9 cellular contexts compared by ENCODE assay signal in the genomic region with DNA sequence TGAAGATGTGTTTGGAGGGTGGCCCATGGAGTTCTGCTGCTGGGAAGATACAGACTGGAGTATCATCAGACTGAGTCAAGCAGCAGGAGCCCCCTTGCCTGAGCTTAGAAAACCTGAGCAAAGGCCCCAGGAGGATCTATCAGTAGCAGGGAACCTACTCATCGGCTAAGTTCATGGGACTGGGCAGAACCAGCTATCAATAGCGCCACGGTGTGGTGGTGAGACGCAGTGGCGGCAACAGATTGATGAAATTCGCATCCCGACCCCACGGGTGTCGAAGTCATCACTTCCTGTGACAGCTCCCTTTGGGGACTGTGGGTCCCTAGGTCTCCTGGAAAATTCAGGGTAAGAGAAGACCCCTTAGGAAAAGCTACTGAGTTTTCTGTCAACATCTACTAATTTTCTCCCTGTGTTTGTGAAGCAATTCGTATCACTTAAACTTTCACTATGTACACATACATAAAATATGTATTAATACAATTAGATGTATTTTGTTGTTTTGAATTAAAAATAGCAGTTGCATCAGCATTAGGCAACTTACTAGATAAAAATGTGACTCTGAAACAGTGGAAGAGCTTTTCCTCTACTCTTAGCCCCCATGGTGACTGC. TPM values are rescaled to one million over a fixed set of nuclear protein-coding genes. Genes with fewer than 3 reads are reported as not detected.
DNase-seq lines count a peak whose midpoint lies in the region; ATAC-seq and TF ChIP-seq lines count a peak whose summit lies in the region.
"Had no signal": no experiment of that assay in that cellular context is flagged by ENCODE, and none has a peak within 500 bp of the region (broad histone marks: within the 10 kb centered on the region; RNA-seq: fewer than 3 reads in every experiment).

No MANE protein-coding gene starts in this region.

- no peak for ATAC-seq in HG02938 (IDR thresholded peaks at IDR 0.05; ENCODE audit: unreplicated experiment)
- ATAC-seq in omental fat pad (ENCODE audit: low FRiP score): no peak

- H3K27ac ChIP-seq in C4-2B: no peak overlapping the region

- TF ChIP-seq CTCF in C4-2B (conservative IDR thresholded peaks at IDR 0.05) (peak; percentile 91), HFF-Myc (IDR thresholded peaks at IDR 0.05; ENCODE audit: low read depth, low read length, missing control alignments) (peak; percentile 63), omental fat pad (IDR thresholded peaks at IDR 0.05) (no peak)

- DNase-seq in HFF-Myc (ENCODE audit: extremely low read depth, low read depth): no peak
- DNase-seq in SKM-1 treated with dmso at 0.1 percent for 144 hours (lab: John Stamatoyannopoulos, UW; ENCODE audit: unreplicated experiment): peak; percentile 70
- peak; percentile 49 for DNase-seq in astrocyte of the hippocampus (ENCODE audit: low read depth, low spot score)
- DNase-seq in kidney tubule cell (ENCODE audit: low spot score): peak; percentile 54
- peak; percentile 27 for DNase-seq in stimulated activated CD8-positive, alpha-beta memory T cell treated with anti-CD3 and anti-CD28 coated beads, Interleukin-4, amount 100 ng/mL, for 24 hours (ENCODE audit: low read depth)
- no peak for DNase-seq in omental fat pad (ENCODE audit: low spot score)
- DNase-seq: naive B cell had no signal

- H3K4me3 ChIP-seq in HFF-Myc (replicated peaks; ENCODE audit: low read depth, low read length): no peak overlapping the region

RNA-seq across cellular contexts. Expression of a gene that starts 7.1 kb away (rescaled TPM):
- total RNA-seq in omental fat pad: not detected

RNA-seq across cellular contexts. Expression of a gene that starts 7.7 kb away (rescaled TPM):
- not detected for total RNA-seq in omental fat pad

RNA-seq across cellular contexts. Expression of a gene that starts 35.0 kb away (rescaled TPM):
- 10 to 100 TPM; 26.2 to 53.8 (median 45.7) TPM for total RNA-seq in omental fat pad

Comparison
In these comparisons a context has a peak if more than half of its experiments do, and no peak if none do; other contexts are left out.
1. CTCF ChIP-seq: peak in C4-2B (single experiment) and HFF-Myc (single experiment); none in omental fat pad (0 of 3).
2. DNase-seq: peak in SKM-1 treated with dmso at 0.1 percent for 144 hours (single experiment), astrocyte of the hippocampus (single experiment), kidney tubule cell (single experiment) and stimulated activated CD8-positive, alpha-beta memory T cell treated with anti-CD3 and anti-CD28 coated beads, Interleukin-4, amount 100 ng/mL, for 24 hours (single experiment); none in HFF-Myc (single experiment) and omental fat pad (single experiment).